ENCODE assay signal across 27 cellular contexts in genomic region chr13:44106231-44107152, GRCh38.
A peak's percentile ranks its signal among the peaks of the same experiment; 100 is the strongest.
DNase-seq lines count a peak whose midpoint lies in the region; ATAC-seq lines count a peak whose summit lies in the region.
"Had no signal": no experiment of that assay in that cellular context is flagged by ENCODE, and none has a peak within 500 bp of the region (broad histone marks: within the 10 kb centered on the region; RNA-seq: fewer than 3 reads in every experiment).

No MANE protein-coding gene starts in this region.

- H3K27me3 ChIP-seq in right cardiac atrium (ENCODE audit: control insufficient read depth, insufficient read depth): no peaks in the 10 kb centered on the region
- H3K27me3 ChIP-seq: ascending aorta, BLaER1, pancreas, SJCRH30, upper lobe of right lung had no signal

- no peak overlapping the region for H3K4me3 ChIP-seq in right cardiac atrium (ENCODE audit: low read length)
- H3K4me3 ChIP-seq: ascending aorta, BLaER1, GM23248, pancreas, SJCRH30, upper lobe of right lung had no signal

- no peak overlapping the region for H3K27ac Mint-ChIP-seq in stimulated activated naive CD8-positive, alpha-beta T cell treated with anti-CD3 and anti-CD28 coated beads, Interleukin-15, amount 100 ng/mL, for 72 hours
- H3K27ac Mint-ChIP-seq: activated CD4-positive, alpha-beta T cell treated with anti-CD3 and anti-CD28 coated beads for 36 hours; activated naive CD4-positive, alpha-beta T cell treated with anti-CD3 and anti-CD28 coated beads, Interleukin-2, amount 10 ng/mL, durations not matched to agents 7 days and 5 days; naive thymus-derived CD4-positive, alpha-beta T cell; stimulated activated memory B cell treated with anti-CD40 and anti-IgM and Interleukin-4, amounts not matched to agents 10 μg/mL and 1 μg/mL and 100 μg/mL, for 72 hours had no signal

- H3K27me3 Mint-ChIP-seq in stimulated activated naive CD8-positive, alpha-beta T cell treated with anti-CD3 and anti-CD28 coated beads, Interleukin-15, amount 100 ng/mL, for 72 hours: peaks cover 19% of the 10 kb centered on the region

- peaks cover 12% of the 10 kb centered on the region for H3K4me1 Mint-ChIP-seq in stimulated activated naive CD8-positive, alpha-beta T cell treated with anti-CD3 and anti-CD28 coated beads, Interleukin-15, amount 100 ng/mL, for 72 hours
- H3K4me1 Mint-ChIP-seq: activated CD4-positive, alpha-beta T cell treated with anti-CD3 and anti-CD28 coated beads for 36 hours; activated naive CD4-positive, alpha-beta T cell treated with anti-CD3 and anti-CD28 coated beads, Interleukin-2, amount 10 ng/mL, durations not matched to agents 7 days and 5 days; naive thymus-derived CD4-positive, alpha-beta T cell; stimulated activated memory B cell treated with anti-CD40 and anti-IgM and Interleukin-4, amounts not matched to agents 10 μg/mL and 1 μg/mL and 100 μg/mL, for 72 hours had no signal

- 53% methylated on average over 6 of the region's 6 CpGs for WGBS in right cardiac atrium

- H3K4me3 Mint-ChIP-seq in stimulated activated naive CD8-positive, alpha-beta T cell treated with anti-CD3 and anti-CD28 coated beads, Interleukin-15, amount 100 ng/mL, for 72 hours: no peak overlapping the region
- H3K4me3 Mint-ChIP-seq: activated CD4-positive, alpha-beta T cell treated with anti-CD3 and anti-CD28 coated beads for 36 hours; activated naive CD4-positive, alpha-beta T cell treated with anti-CD3 and anti-CD28 coated beads, Interleukin-2, amount 10 ng/mL, durations not matched to agents 7 days and 5 days; naive thymus-derived CD4-positive, alpha-beta T cell; stimulated activated memory B cell treated with anti-CD40 and anti-IgM and Interleukin-4, amounts not matched to agents 10 μg/mL and 1 μg/mL and 100 μg/mL, for 72 hours had no signal

- ATAC-seq in stimulated activated naive CD8-positive, alpha-beta T cell treated with anti-CD3 and anti-CD28 coated beads, Interleukin-15, Interleukin-2, amounts not matched to agents 100 U/mL and 50 U/mL, for 24 hours: peak; percentile 67
- ATAC-seq in stimulated activated naive CD8-positive, alpha-beta T cell treated with anti-CD3 and anti-CD28 coated beads, Interleukin-15, amount 100 ng/mL, for 72 hours: no peak
- ATAC-seq in right cardiac atrium (peak; percentile 42 to 88), sciatic nerve (peak; percentile 92), GM18858 (IDR thresholded peaks at IDR 0.05; ENCODE audit: unreplicated experiment) (no peak), HG03135 (IDR thresholded peaks at IDR 0.05; ENCODE audit: unreplicated experiment) (no peak)
- ATAC-seq: activated CD4-positive, alpha-beta T cell treated with anti-CD3 and anti-CD28 coated beads for 36 hours; naive thymus-derived CD4-positive, alpha-beta T cell; stimulated activated memory B cell treated with anti-CD40 and anti-IgM and Interleukin-4, amounts not matched to agents 10 μg/mL and 1 μg/mL and 100 μg/mL, for 72 hours; upper lobe of right lung had no signal

- H3K27ac ChIP-seq in right cardiac atrium (ENCODE audit: low read length): peak overlapping the region; percentile 48
- H3K27ac ChIP-seq: ascending aorta, BLaER1, GM23248, pancreas, SJCRH30, upper lobe of right lung had no signal

- peaks cover 24% of the 10 kb centered on the region for H3K4me1 ChIP-seq in right cardiac atrium (ENCODE audit: control insufficient read depth, insufficient read depth, low read length)
- H3K4me1 ChIP-seq: BLaER1, pancreas, SJCRH30 had no signal

- intact Hi-C loops in right cardiac atrium (cut with DNase I) (loop anchor here in 1 of 4 donors (10.0 kb wide), 1 partner anchor 52 kb away; no protein-coding TSS in a partner anchor), sciatic nerve (cut with DNase I) (no loop called here)

- H3K9me3 ChIP-seq in right cardiac atrium (ENCODE audit: control insufficient read depth, low read length): no peaks in the 10 kb centered on the region
- H3K9me3 ChIP-seq: ascending aorta, BLaER1, pancreas, SJCRH30, upper lobe of right lung had no signal

- peaks cover 5 to 15% of the 10 kb centered on the region in 2 donors for H3K9me3 Mint-ChIP-seq in stimulated activated naive CD8-positive, alpha-beta T cell treated with anti-CD3 and anti-CD28 coated beads, Interleukin-15, amount 100 ng/mL, for 72 hours
- H3K9me3 Mint-ChIP-seq: activated naive CD4-positive, alpha-beta T cell treated with anti-CD3 and anti-CD28 coated beads, Interleukin-2, amount 10 ng/mL, durations not matched to agents 7 days and 5 days had no signal

- DNase-seq in stimulated activated naive CD8-positive, alpha-beta T cell treated with anti-CD3 and anti-CD28 coated beads, Interleukin-15, Interleukin-2, amounts not matched to agents 100 U/mL and 50 U/mL, for 24 hours: no peak
- no peak for DNase-seq in stimulated activated naive CD8-positive, alpha-beta T cell treated with anti-CD3 and anti-CD28 coated beads, Interleukin-15, amount 100 ng/mL, for 72 hours
- peak in 1 of 3 donors; percentile 45 for DNase-seq in right cardiac atrium
- DNase-seq in sciatic nerve (ENCODE audit: low spot score): no peak
- no peak for DNase-seq in COLO829 (ENCODE audit: low spot score)
- no peak for DNase-seq in activated CD4-positive, alpha-beta T cell treated with anti-CD3 and anti-CD28 coated beads for 48 hours
- DNase-seq: ACHN; activated CD4-positive, alpha-beta T cell treated with anti-CD3 and anti-CD28 coated beads for 36 hours; activated naive CD4-positive, alpha-beta T cell treated with anti-CD3 and anti-CD28 coated beads, Interleukin-2, amount 10 ng/mL, durations not matched to agents 7 days and 5 days; Calu3; effector CD8-positive, alpha-beta T cell; GM23248; mesenchymal stem cell; naive thymus-derived CD4-positive, alpha-beta T cell; NCI-H1105; NCI-H2029 treated with DMSO at 0.1 percent for 48 hours; NCI-H446; pancreas; SJCRH30; stimulated activated CD4-positive, alpha-beta T cell treated with anti-CD3 and anti-CD28 coated beads, Interleukin-2, amount 100 ng/mL, for 24 hours; T-helper 1 cell; upper lobe of right lung had no signal

Comparison
In these comparisons a context has a peak if more than half of its experiments do, and no peak if none do; other contexts are left out.
1. ATAC-seq: peak in stimulated activated naive CD8-positive, alpha-beta T cell treated with anti-CD3 and anti-CD28 coated beads, Interleukin-15, Interleukin-2, amounts not matched to agents 100 U/mL and 50 U/mL, for 24 hours (single experiment), right cardiac atrium (2 of 2) and sciatic nerve (single experiment); none in stimulated activated naive CD8-positive, alpha-beta T cell treated with anti-CD3 and anti-CD28 coated beads, Interleukin-15, amount 100 ng/mL, for 72 hours (single experiment), GM18858 (single experiment) and HG03135 (single experiment).